Comparison of ENCODE assay signal across 1 cellular context in the genomic region with DNA sequence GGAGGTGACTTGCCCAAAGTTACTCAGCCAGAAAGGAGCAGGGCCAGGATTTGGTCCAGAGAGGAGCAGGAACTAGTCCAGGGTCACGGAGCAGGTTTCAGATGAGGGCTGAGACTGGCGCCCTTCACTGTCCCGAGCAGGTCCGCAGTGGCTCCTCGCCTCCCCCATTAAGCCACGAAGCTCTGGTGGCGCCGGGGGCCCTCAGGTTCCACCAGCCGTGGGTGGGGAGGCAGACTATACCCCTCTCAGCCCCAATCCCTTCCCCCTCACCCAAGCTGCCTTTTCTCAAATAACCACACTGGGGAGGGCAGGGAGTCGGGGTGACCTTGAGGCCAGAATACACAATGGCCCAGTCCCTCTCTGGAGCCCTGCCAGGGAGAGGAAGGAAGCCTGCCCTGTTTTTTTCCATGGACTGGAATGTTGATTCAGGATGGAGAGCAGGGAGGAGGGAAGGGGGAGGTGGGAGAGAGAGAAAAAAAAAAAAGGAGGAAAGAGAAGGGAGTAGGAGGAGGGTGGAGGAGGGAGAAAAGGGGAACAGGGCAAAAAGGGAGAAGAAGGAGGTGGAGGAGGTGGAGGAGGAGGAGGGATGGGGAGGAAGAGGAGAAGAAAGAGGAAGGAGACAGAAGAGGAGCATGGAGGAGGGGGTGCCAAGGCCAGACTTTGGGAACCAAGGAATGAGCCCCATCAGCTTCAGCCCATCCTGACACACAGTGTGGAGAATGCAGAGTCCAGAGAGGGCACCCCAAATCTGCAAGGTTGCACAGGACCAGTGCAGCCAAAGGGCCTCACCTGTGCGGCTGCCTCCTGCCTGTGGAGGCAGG.
TF ChIP-seq lines count a peak whose summit lies in the region.

No MANE protein-coding gene starts in this region.

TF ChIP-seq in HepG2, 621 proteins besides CTCF, POLR2A, EP300 and RAD21 (continued from another document and continues in another):
- TF ChIP-seq, protein P1, sequence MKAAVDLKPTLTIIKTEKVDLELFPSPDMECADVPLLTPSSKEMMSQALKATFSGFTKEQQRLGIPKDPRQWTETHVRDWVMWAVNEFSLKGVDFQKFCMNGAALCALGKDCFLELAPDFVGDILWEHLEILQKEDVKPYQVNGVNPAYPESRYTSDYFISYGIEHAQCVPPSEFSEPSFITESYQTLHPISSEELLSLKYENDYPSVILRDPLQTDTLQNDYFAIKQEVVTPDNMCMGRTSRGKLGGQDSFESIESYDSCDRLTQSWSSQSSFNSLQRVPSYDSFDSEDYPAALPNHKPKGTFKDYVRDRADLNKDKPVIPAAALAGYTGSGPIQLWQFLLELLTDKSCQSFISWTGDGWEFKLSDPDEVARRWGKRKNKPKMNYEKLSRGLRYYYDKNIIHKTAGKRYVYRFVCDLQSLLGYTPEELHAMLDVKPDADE (CRISPR knock-in tag; IDR thresholded peaks at IDR 0.05) = no peak
- TF ChIP-seq NFKB2 (CRISPR knock-in tag; IDR thresholded peaks at IDR 0.05; ENCODE audit: borderline replicate concordance) (peak; percentile 73; the same call in 1 of the 2 replicates), KLF12 (CRISPR knock-in tag; IDR thresholded peaks at IDR 0.05; ENCODE audit: borderline replicate concordance) (no peak), ELF3 (CRISPR knock-in tag; IDR thresholded peaks at IDR 0.05) (peak; percentile 88), ZBTB8A (CRISPR knock-in tag; IDR thresholded peaks at IDR 0.05; ENCODE audit: borderline replicate concordance, low read depth) (no peak), ZNF567 (CRISPR knock-in tag; IDR thresholded peaks at IDR 0.05; ENCODE audit: borderline replicate concordance) (0 out of 2 replicates have a peak, but pooled peaks have one; percentile 58), ETV5 (CRISPR knock-in tag; IDR thresholded peaks at IDR 0.05; ENCODE audit: borderline replicate concordance) (peak; percentile 84), TFDP2 (CRISPR knock-in tag; IDR thresholded peaks at IDR 0.05) (no peak), ZFX (CRISPR knock-in tag; IDR thresholded peaks at IDR 0.05; ENCODE audit: low read depth) (peak; percentile 81), ATM (IDR thresholded peaks at IDR 0.05; ENCODE audit: borderline replicate concordance) (no peak), ZNF720 (CRISPR knock-in tag; IDR thresholded peaks at IDR 0.05) (no peak), ESRRA (CRISPR knock-in tag; IDR thresholded peaks at IDR 0.05; ENCODE audit: low read depth) (peak; percentile 98), ARID2 (CRISPR knock-in tag; IDR thresholded peaks at IDR 0.05; ENCODE audit: borderline replicate concordance) (0 out of 2 replicates have a peak, but pooled peaks have one; percentile 62), EED (CRISPR knock-in tag; IDR thresholded peaks at IDR 0.05) (no peak), PHF5A (CRISPR knock-in tag; IDR thresholded peaks at IDR 0.05; ENCODE audit: low read depth, unreplicated experiment) (peak; percentile 38), ZNF891 (CRISPR knock-in tag; IDR thresholded peaks at IDR 0.05) (no peak), MEF2D (CRISPR knock-in tag; IDR thresholded peaks at IDR 0.05) (peak; percentile 88; the same call in 1 of the 2 replicates), RCOR2 (CRISPR knock-in tag; IDR thresholded peaks at IDR 0.05) (peak; percentile 77), SRY (CRISPR knock-in tag; IDR thresholded peaks at IDR 0.05) (0 out of 2 replicates have a peak, but pooled peaks have one; percentile 34), IRF2 (CRISPR knock-in tag; IDR thresholded peaks at IDR 0.05) (peak; percentile 23; the same call in 1 of the 2 replicates), MAF1 (CRISPR knock-in tag; IDR thresholded peaks at IDR 0.05; ENCODE audit: borderline replicate concordance) (0 out of 2 replicates have a peak, but pooled peaks have one; percentile 38), FOXA1 (IDR thresholded peaks at IDR 0.05) (no peak), FOXA1 (CRISPR knock-in tag; IDR thresholded peaks at IDR 0.05) (peak; percentile 76), SIX1 (CRISPR knock-in tag; IDR thresholded peaks at IDR 0.05; ENCODE audit: borderline replicate concordance) (peak; percentile 85; the same call in 1 of the 2 replicates), SMARCE1 (IDR thresholded peaks at IDR 0.05; ENCODE audit: borderline replicate concordance) (no peak), ZNF792 (CRISPR knock-in tag; IDR thresholded peaks at IDR 0.05) (peak; percentile 73), ZSCAN29 (CRISPR knock-in tag; conservative IDR thresholded peaks at IDR 0.05) (peak; percentile 74; the same call in 1 of the 2 replicates), ZIK1 (CRISPR knock-in tag; IDR thresholded peaks at IDR 0.05; ENCODE audit: borderline replicate concordance, low read depth) (no peak), ZNF549 (CRISPR knock-in tag; IDR thresholded peaks at IDR 0.05) (no peak), MED13 (CRISPR knock-in tag; IDR thresholded peaks at IDR 0.05) (0 out of 2 replicates have a peak, but pooled peaks have one; percentile 79), ZFP82 (CRISPR knock-in tag; IDR thresholded peaks at IDR 0.05; ENCODE audit: borderline replicate concordance) (no peak), ZBTB38 (CRISPR knock-in tag; IDR thresholded peaks at IDR 0.05) (peak; percentile 84)
- TF ChIP-seq, protein P2, sequence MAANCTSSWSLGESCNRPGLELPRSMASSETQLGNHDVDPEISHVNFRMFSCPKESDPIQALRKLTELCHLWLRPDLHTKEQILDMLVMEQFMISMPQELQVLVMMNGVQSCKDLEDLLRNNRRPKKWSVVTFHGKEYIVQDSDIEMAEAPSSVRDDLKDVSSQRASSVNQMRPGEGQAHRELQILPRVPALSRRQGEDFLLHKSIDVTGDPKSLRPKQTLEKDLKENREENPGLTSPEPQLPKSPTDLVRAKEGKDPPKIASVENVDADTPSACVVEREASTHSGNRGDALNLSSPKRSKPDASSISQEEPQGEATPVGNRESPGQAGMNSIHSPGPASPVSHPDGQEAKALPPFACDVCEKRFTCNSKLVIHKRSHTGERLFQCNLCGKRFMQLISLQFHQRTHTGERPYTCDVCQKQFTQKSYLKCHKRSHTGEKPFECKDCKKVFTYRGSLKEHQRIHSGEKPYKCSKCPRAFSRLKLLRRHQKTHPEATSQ (CRISPR knock-in tag; IDR thresholded peaks at IDR 0.05; ENCODE audit: borderline replicate concordance) = 0 out of 2 replicates have a peak, but pooled peaks have one; percentile 60
- TF ChIP-seq, protein P3, sequence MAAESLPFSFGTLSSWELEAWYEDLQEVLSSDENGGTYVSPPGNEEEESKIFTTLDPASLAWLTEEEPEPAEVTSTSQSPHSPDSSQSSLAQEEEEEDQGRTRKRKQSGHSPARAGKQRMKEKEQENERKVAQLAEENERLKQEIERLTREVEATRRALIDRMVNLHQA (CRISPR knock-in tag; IDR thresholded peaks at IDR 0.05) = no peak
- TF ChIP-seq, protein P4, sequence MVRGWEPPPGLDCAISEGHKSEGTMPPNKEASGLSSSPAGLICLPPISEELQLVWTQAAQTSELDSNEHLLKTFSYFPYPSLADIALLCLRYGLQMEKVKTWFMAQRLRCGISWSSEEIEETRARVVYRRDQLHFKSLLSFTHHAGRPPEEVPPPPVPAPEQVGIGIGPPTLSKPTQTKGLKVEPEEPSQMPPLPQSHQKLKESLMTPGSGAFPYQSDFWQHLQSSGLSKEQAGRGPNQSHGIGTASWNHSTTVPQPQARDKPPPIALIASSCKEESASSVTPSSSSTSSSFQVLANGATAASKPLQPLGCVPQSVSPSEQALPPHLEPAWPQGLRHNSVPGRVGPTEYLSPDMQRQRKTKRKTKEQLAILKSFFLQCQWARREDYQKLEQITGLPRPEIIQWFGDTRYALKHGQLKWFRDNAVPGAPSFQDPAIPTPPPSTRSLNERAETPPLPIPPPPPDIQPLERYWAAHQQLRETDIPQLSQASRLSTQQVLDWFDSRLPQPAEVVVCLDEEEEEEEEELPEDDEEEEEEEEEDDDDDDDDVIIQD (CRISPR knock-in tag; IDR thresholded peaks at IDR 0.05; ENCODE audit: low read depth) = peak; percentile 69
- TF ChIP-seq, protein P5, sequence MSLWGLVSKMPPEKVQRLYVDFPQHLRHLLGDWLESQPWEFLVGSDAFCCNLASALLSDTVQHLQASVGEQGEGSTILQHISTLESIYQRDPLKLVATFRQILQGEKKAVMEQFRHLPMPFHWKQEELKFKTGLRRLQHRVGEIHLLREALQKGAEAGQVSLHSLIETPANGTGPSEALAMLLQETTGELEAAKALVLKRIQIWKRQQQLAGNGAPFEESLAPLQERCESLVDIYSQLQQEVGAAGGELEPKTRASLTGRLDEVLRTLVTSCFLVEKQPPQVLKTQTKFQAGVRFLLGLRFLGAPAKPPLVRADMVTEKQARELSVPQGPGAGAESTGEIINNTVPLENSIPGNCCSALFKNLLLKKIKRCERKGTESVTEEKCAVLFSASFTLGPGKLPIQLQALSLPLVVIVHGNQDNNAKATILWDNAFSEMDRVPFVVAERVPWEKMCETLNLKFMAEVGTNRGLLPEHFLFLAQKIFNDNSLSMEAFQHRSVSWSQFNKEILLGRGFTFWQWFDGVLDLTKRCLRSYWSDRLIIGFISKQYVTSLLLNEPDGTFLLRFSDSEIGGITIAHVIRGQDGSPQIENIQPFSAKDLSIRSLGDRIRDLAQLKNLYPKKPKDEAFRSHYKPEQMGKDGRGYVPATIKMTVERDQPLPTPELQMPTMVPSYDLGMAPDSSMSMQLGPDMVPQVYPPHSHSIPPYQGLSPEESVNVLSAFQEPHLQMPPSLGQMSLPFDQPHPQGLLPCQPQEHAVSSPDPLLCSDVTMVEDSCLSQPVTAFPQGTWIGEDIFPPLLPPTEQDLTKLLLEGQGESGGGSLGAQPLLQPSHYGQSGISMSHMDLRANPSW (CRISPR knock-in tag; IDR thresholded peaks at IDR 0.05; ENCODE audit: borderline replicate concordance) = 0 out of 2 replicates have a peak, but pooled peaks have one; percentile 21
- TF ChIP-seq, protein P6, sequence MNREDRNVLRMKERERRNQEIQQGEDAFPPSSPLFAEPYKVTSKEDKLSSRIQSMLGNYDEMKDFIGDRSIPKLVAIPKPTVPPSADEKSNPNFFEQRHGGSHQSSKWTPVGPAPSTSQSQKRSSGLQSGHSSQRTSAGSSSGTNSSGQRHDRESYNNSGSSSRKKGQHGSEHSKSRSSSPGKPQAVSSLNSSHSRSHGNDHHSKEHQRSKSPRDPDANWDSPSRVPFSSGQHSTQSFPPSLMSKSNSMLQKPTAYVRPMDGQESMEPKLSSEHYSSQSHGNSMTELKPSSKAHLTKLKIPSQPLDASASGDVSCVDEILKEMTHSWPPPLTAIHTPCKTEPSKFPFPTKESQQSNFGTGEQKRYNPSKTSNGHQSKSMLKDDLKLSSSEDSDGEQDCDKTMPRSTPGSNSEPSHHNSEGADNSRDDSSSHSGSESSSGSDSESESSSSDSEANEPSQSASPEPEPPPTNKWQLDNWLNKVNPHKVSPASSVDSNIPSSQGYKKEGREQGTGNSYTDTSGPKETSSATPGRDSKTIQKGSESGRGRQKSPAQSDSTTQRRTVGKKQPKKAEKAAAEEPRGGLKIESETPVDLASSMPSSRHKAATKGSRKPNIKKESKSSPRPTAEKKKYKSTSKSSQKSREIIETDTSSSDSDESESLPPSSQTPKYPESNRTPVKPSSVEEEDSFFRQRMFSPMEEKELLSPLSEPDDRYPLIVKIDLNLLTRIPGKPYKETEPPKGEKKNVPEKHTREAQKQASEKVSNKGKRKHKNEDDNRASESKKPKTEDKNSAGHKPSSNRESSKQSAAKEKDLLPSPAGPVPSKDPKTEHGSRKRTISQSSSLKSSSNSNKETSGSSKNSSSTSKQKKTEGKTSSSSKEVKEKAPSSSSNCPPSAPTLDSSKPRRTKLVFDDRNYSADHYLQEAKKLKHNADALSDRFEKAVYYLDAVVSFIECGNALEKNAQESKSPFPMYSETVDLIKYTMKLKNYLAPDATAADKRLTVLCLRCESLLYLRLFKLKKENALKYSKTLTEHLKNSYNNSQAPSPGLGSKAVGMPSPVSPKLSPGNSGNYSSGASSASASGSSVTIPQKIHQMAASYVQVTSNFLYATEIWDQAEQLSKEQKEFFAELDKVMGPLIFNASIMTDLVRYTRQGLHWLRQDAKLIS (CRISPR knock-in tag; IDR thresholded peaks at IDR 0.05) = no peak
- TF ChIP-seq, protein P7, sequence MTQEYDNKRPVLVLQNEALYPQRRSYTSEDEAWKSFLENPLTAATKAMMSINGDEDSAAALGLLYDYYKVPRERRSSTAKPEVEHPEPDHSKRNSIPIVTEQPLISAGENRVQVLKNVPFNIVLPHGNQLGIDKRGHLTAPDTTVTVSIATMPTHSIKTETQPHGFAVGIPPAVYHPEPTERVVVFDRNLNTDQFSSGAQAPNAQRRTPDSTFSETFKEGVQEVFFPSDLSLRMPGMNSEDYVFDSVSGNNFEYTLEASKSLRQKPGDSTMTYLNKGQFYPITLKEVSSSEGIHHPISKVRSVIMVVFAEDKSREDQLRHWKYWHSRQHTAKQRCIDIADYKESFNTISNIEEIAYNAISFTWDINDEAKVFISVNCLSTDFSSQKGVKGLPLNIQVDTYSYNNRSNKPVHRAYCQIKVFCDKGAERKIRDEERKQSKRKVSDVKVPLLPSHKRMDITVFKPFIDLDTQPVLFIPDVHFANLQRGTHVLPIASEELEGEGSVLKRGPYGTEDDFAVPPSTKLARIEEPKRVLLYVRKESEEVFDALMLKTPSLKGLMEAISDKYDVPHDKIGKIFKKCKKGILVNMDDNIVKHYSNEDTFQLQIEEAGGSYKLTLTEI (CRISPR knock-in tag; conservative IDR thresholded peaks at IDR 0.05) = no peak
- TF ChIP-seq, protein P8, sequence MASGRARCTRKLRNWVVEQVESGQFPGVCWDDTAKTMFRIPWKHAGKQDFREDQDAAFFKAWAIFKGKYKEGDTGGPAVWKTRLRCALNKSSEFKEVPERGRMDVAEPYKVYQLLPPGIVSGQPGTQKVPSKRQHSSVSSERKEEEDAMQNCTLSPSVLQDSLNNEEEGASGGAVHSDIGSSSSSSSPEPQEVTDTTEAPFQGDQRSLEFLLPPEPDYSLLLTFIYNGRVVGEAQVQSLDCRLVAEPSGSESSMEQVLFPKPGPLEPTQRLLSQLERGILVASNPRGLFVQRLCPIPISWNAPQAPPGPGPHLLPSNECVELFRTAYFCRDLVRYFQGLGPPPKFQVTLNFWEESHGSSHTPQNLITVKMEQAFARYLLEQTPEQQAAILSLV (CRISPR knock-in tag; IDR thresholded peaks at IDR 0.05; ENCODE audit: borderline replicate concordance) = 0 out of 2 replicates have a peak, but pooled peaks have one; percentile 56
- TF ChIP-seq, protein P9, sequence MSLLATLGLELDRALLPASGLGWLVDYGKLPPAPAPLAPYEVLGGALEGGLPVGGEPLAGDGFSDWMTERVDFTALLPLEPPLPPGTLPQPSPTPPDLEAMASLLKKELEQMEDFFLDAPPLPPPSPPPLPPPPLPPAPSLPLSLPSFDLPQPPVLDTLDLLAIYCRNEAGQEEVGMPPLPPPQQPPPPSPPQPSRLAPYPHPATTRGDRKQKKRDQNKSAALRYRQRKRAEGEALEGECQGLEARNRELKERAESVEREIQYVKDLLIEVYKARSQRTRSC (CRISPR knock-in tag; IDR thresholded peaks at IDR 0.05; ENCODE audit: low read depth) = 0 out of 2 replicates have a peak, but pooled peaks have one; percentile 51
